26 cellular contexts compared by ENCODE assay signal in the genomic region with DNA sequence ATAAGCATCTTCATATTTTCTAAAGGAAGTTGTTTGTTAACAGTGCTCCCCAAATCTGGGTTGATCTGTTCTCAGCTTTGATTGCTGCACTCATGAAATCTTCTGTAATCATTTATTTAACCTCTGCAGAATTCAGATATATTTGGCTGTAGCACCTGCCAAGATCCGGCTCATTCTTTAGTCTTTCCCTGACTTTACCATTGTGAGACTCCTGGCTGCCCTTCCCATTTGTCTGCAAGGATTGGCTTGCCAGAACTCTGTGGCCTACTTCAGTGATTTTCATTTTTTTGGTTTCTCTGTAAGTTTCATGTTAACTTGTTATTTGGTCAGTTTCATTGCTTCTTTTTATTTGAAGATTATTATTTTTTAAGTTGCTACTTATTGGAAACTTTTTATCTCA.
"Had no signal": no experiment of that assay in that cellular context is flagged by ENCODE, and none has a peak within 500 bp of the region (broad histone marks: within the 10 kb centered on the region; RNA-seq: fewer than 3 reads in every experiment).

No MANE protein-coding gene starts in this region.

- H3K4me3 ChIP-seq: pancreas, prostate gland, right lobe of liver, skin epidermis, smooth muscle cell, spleen, suprapubic skin, testis, tibial artery, transverse colon, upper lobe of right lung, uterus had no signal

- ATAC-seq: naive thymus-derived CD4-positive, alpha-beta T cell; natural killer cell treated with Interleukin-12 subunit alpha and Interleukin-12 subunit beta and Interleukin-15 and Interleukin-18, amount 100 ng/mL, for 72 hours; pancreas; right lobe of liver; stimulated activated memory B cell treated with anti-CD40 and anti-IgM and Interleukin-4, amounts not matched to agents 10 μg/mL and 1 μg/mL and 100 μg/mL, for 72 hours; stimulated activated naive CD8-positive, alpha-beta T cell treated with anti-CD3 and anti-CD28 coated beads, Interleukin-15, amount 100 ng/mL, for 72 hours; stimulated activated naive CD8-positive, alpha-beta T cell treated with anti-CD3 and anti-CD28 coated beads, Interleukin-15, Interleukin-2, amounts not matched to agents 100 U/mL and 50 U/mL, for 24 hours; upper lobe of right lung had no signal

- DNase-seq: naive thymus-derived CD4-positive, alpha-beta T cell; nephron progenitor cell; nucleus accumbens; pancreas; retina; right lobe of liver; spleen; stimulated activated CD4-positive, alpha-beta T cell treated with anti-CD3 and anti-CD28 coated beads, Interleukin-12 subunit alpha, Interleukin-12 subunit beta, amount 100 ng/mL, for 4 hours; stimulated activated CD4-positive, alpha-beta T cell treated with anti-CD3 and anti-CD28 coated beads, Interleukin-1b, Interleukin-23, amount 100 ng/mL, for 48 hours; stimulated activated CD4-positive, alpha-beta T cell treated with anti-CD3 and anti-CD28 coated beads, Interleukin-4, amount 100 ng/mL, for 1 hour; stimulated activated CD4-positive, alpha-beta T cell treated with anti-CD3 and anti-CD28 coated beads, Interleukin-4, amount 100 ng/mL, for 4 hours; stimulated activated CD8-positive, alpha-beta memory T cell treated with anti-CD3 and anti-CD28 coated beads, Interleukin-4, amount 100 ng/mL, for 48 hours; stimulated activated naive CD4-positive, alpha-beta T cell; stimulated activated naive CD8-positive, alpha-beta T cell treated with anti-CD3 and anti-CD28 coated beads, Interleukin-15, amount 100 ng/mL, for 72 hours; stimulated activated naive CD8-positive, alpha-beta T cell treated with anti-CD3 and anti-CD28 coated beads, Interleukin-15, Interleukin-2, amounts not matched to agents 100 U/mL and 50 U/mL, for 24 hours; testis; tibial artery; transverse colon; upper lobe of right lung; uterus had no signal
